ENCODE assay signal across 9 cellular contexts in the genomic region with DNA sequence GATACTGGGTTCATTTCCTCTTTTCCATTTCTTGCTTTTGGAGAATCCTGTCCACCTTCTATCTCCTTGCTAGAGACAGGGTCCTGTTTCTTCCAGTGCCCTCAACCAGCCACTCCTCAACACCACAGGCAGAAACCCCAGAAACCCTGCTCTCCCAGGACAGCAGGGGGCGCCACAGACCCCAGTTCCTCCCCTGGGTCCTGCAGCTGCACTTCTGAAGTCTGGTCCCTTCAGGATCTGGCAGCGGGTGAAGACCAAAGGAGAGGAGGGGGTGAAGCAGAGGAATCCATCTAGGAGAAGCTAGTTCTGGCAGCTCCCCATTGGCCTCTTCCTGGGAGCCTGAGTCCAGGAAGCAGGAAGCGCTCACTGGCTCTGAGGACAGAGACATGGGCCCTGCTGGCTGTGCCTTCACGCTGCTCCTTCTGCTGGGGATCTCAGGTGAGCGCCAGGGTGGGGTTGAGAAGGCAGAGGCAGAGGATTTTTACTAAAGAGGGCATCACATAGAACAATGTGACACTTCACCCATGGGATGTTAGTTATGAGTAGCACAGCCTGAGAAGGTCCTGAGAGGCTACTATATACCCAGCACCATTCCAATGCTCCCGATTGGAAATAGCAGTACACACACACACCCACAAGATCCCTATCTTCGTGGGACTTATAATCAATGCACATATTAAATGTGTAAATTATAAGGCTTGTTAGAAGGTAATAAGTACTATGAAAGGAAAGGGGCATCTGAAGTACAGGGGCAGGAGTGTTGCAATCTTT. TPM values are rescaled to one million over a fixed set of nuclear protein-coding genes. Genes with fewer than 3 reads are reported as not detected.
A peak's percentile ranks its signal among the peaks of the same experiment; 100 is the strongest.
DNase-seq lines count a peak whose midpoint lies in the region; ATAC-seq and TF ChIP-seq lines count a peak whose summit lies in the region.
"Had no signal": no experiment of that assay in that cellular context is flagged by ENCODE, and none has a peak within 500 bp of the region (broad histone marks: within the 10 kb centered on the region; RNA-seq: fewer than 3 reads in every experiment).

A gene with protein sequence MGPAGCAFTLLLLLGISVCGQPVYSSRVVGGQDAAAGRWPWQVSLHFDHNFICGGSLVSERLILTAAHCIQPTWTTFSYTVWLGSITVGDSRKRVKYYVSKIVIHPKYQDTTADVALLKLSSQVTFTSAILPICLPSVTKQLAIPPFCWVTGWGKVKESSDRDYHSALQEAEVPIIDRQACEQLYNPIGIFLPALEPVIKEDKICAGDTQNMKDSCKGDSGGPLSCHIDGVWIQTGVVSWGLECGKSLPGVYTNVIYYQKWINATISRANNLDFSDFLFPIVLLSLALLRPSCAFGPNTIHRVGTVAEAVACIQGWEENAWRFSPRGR (plus strand): TSS at position 375 of the 771 bp plus-strand sequence. CDS start 12 bp downstream, at position 387.

- H3K4me3 ChIP-seq in lower leg skin (ENCODE audit: low read depth, poor library complexity, severe bottlenecking): no peak within 1 kb of the TSS

- no peak for TF ChIP-seq POLR2A in lower leg skin (IDR thresholded peaks at IDR 0.05)

- ATAC-seq in activated T-cell treated with anti-CD3 and anti-CD28 coated beads, Interleukin-2, amount 50 U/mL, for 72 hours (replicated peaks in 1 of 2): peak; percentile 45 to 53
- no peak for ATAC-seq in GM18498 (IDR thresholded peaks at IDR 0.05; ENCODE audit: unreplicated experiment)

- CTCF ChIA-PET in HEK293T (lab: Yijun Ruan, JAX): interaction anchor here (0.6 to 2.1 kb wide), 15 partner anchors 9 to 195 kb away, joined by 3 to 11 read pairs (median 3); a partner anchor contains a TSS

- peaks cover 20% of the 10 kb centered on the region for H3K27me3 Mint-ChIP-seq in activated T-cell treated with anti-CD3 and anti-CD28 coated beads, Interleukin-2, amount 50 U/mL, for 72 hours (ENCODE audit: low read depth)

- no peaks in the 10 kb centered on the region for H3K4me1 Mint-ChIP-seq in activated T-cell treated with anti-CD3 and anti-CD28 coated beads, Interleukin-2, amount 50 U/mL, for 72 hours (ENCODE audit: low read depth)

- H3K36me3 Mint-ChIP-seq in activated T-cell treated with anti-CD3 and anti-CD28 coated beads, Interleukin-2, amount 50 U/mL, for 72 hours (ENCODE audit: insufficient read depth in 2 of 2): no peaks in the 10 kb centered on the region

- WGBS in lower leg skin, 2 donors: 73 to 76% methylated on average over 7 of the region's 7 CpGs

- no peak for TF ChIP-seq CTCF in lower leg skin (IDR thresholded peaks at IDR 0.05)

- no peak within 1 kb of the TSS for H3K27ac Mint-ChIP-seq in activated T-cell treated with anti-CD3 and anti-CD28 coated beads, Interleukin-2, amount 50 U/mL, for 72 hours

- H3K4me3 Mint-ChIP-seq in activated T-cell treated with anti-CD3 and anti-CD28 coated beads, Interleukin-2, amount 50 U/mL, for 72 hours: no peak within 1 kb of the TSS

- DNase-seq in GDM1 (lab: John Stamatoyannopoulos, UW) (peak; percentile 16), HEK293T (ENCODE audit: extremely low spot score) (peak; percentile 71), NOMO-1 (lab: John Stamatoyannopoulos, UW; ENCODE audit: unreplicated experiment in 2 of 2) (peak; percentile 4 to 34), glomerular visceral epithelial cell (ENCODE audit: extremely low spot score) (peak; percentile 64), posterior cingulate gyrus (peak; percentile 69 to 97 (median 83)), lower leg skin (ENCODE audit: low spot score in 2 of 2) (no peak)
- DNase-seq in activated T-cell treated with anti-CD3 and anti-CD28 coated beads, Interleukin-2, amount 50 U/mL, for 72 hours: peak; percentile 51 to 61

- intact Hi-C loops in posterior cingulate gyrus (cut with DNase I) (loop anchor here (1.0 to 5.0 kb wide), 3 partner anchors 45 to 160 kb away; no protein-coding TSS in a partner anchor), lower leg skin (cut with DNase I; ENCODE audit: low total_unique reads) (no loop called here)

- no peaks in the 10 kb centered on the region for H3K9me3 Mint-ChIP-seq in activated T-cell treated with anti-CD3 and anti-CD28 coated beads, Interleukin-2, amount 50 U/mL, for 72 hours

- POLR2A ChIA-PET in HEK293T (lab: Yijun Ruan, JAX): interaction anchor here (1.2 kb wide), 1 partner anchor 48 kb away, joined by 6 read pairs; a partner anchor contains a TSS

TF ChIP-seq in HEK293T, 16 proteins besides CTCF, POLR2A, EP300 and RAD21:
- TF ChIP-seq HDGF (IDR thresholded peaks at IDR 0.05; ENCODE audit: borderline replicate concordance) (no peak), FOXA1 (IDR thresholded peaks at IDR 0.05) (no peak), FOXM1 (IDR thresholded peaks at IDR 0.05; ENCODE audit: borderline replicate concordance) (no peak), NFRKB (IDR thresholded peaks at IDR 0.05) (no peak), SUZ12 (IDR thresholded peaks at IDR 0.05) (no peak), ARNT (IDR thresholded peaks at IDR 0.05) (no peak), CTBP1 (IDR thresholded peaks at IDR 0.05; ENCODE audit: borderline replicate concordance) (no peak), FOXK2 (IDR thresholded peaks at IDR 0.05) (no peak), SP1 (IDR thresholded peaks at IDR 0.05) (no peak)

RNA-seq across cellular contexts. Expression of the gene that starts here (rescaled TPM):
- total RNA-seq in activated T-cell treated with anti-CD3 and anti-CD28 coated beads, Interleukin-2, amount 50 U/mL, for 72 hours: not detected
- not detected for total RNA-seq in lower leg skin
- total RNA-seq: temporal lobe had no signal

Comparison
In these comparisons a context has a peak if more than half of its experiments do, and no peak if none do; other contexts are left out.
1. Peak in DNase-seq and ATAC-seq in activated T-cell treated with anti-CD3 and anti-CD28 coated beads, Interleukin-2, amount 50 U/mL, for 72 hours; RNA of the gene not detected or under 1 TPM.
2. DNase-seq: peak in GDM1 (single experiment), HEK293T (single experiment), NOMO-1 (2 of 2), glomerular visceral epithelial cell (single experiment) and posterior cingulate gyrus (10 of 10); none in lower leg skin (0 of 2).